In the genomic region with DNA sequence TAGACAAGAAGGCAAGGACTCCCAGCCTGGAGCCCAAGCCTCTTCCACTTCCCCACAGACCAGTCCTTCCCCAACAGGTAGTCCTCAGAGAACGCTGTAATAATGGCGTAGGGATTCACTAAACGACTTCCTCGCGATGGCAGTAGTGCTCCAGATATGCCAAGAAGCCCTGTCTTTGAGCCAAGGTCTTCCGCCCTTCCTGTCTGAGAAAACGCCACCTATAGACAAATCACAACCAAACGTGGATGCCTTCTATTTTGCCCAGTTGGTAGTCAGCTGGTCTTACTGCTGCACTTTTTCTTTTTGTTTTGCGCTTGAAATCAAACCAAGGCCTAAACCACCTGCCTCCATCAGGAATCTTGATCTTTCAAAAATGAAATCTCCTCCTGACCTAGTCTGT, we compare ENCODE assay signal across 9 cellular contexts.
DNase-seq lines count a peak whose midpoint lies in the region; ATAC-seq and TF ChIP-seq lines count a peak whose summit lies in the region.
"Had no signal": no experiment of that assay in that cellular context is flagged by ENCODE, and none has a peak within 500 bp of the region (broad histone marks: within the 10 kb centered on the region; RNA-seq: fewer than 3 reads in every experiment).

No MANE protein-coding gene starts in this region.

- H3K4me1 ChIP-seq in HAP-1: no peaks in the 10 kb centered on the region

- no peaks in the 10 kb centered on the region for H4K20me1 ChIP-seq in SU-DHL-6 (ENCODE audit: low read depth, low read length)

- H3K27ac ChIP-seq in SU-DHL-6 (ENCODE audit: low read depth, low read length): no peak overlapping the region
- H3K27ac ChIP-seq in layer of hippocampus (ENCODE audit: low read depth, low read length): peak overlapping the region; percentile 90
- H3K27ac ChIP-seq in RWPE1: no peak overlapping the region
- H3K27ac ChIP-seq: epithelial cell of prostate had no signal

- peak; percentile 48 for ATAC-seq in HG02970 (IDR thresholded peaks at IDR 0.05; ENCODE audit: low FRiP score, unreplicated experiment)

- CTCF ChIA-PET in RWPE1 (lab: Yijun Ruan, JAX): no interaction called here

- TF ChIP-seq CTCF in SU-DHL-6 (IDR thresholded peaks at IDR 0.05; ENCODE audit: insufficient read depth, low read length, poor library complexity, severe bottlenecking) (no peak), RWPE1 (conservative IDR thresholded peaks at IDR 0.05; ENCODE audit: low read depth) (no peak)

- H3K9me2 ChIP-seq in SU-DHL-6 (replicated peaks; ENCODE audit: insufficient read depth, low read length): no peaks in the 10 kb centered on the region

- H3K4me3 ChIP-seq in SU-DHL-6 (ENCODE audit: insufficient read depth, low read length, poor library complexity, severe bottlenecking) (no peak overlapping the region), HAP-1 (no peak overlapping the region)

- no peak overlapping the region for H3K9ac ChIP-seq in SU-DHL-6 (ENCODE audit: low read length)

- no peaks in the 10 kb centered on the region for H3F3A ChIP-seq in SU-DHL-6 (ENCODE audit: insufficient read depth)

- no peaks in the 10 kb centered on the region for H3K79me2 ChIP-seq in SU-DHL-6 (ENCODE audit: insufficient read depth, low read length)

- DNase-seq in GM04503 (ENCODE audit: low read depth): peak; percentile 44
- DNase-seq in HAP-1 (ENCODE audit: low spot score in 2 of 2): no peak
- no peak for DNase-seq in RWPE1 (ENCODE audit: low spot score)
- no peak for DNase-seq in stimulated activated CD4-positive, alpha-beta T cell treated with anti-CD3 and anti-CD28 coated beads, Interleukin-4, amount 100 ng/mL, for 24 hours
- DNase-seq in posterior vena cava (ENCODE audit: low spot score): no peak

- H3K27me3 ChIP-seq in SU-DHL-6 (ENCODE audit: low read length): no peaks in the 10 kb centered on the region
- no peaks in the 10 kb centered on the region for H3K27me3 ChIP-seq in layer of hippocampus (ENCODE audit: control insufficient read depth, insufficient read depth, low read length)
- no peaks in the 10 kb centered on the region for H3K27me3 ChIP-seq in HAP-1 (ENCODE audit: low read depth)

- H3K9me3 ChIP-seq in SU-DHL-6 (ENCODE audit: insufficient read depth, low read length) (no peaks in the 10 kb centered on the region), HAP-1 (no peaks in the 10 kb centered on the region)

- no peak overlapping the region for H3K4me2 ChIP-seq in SU-DHL-6 (ENCODE audit: low read depth, low read length, poor library complexity, severe bottlenecking)

- intact Hi-C loops in posterior vena cava (cut with DNase I): no loop called here

- in situ Hi-C loops in HAP-1 (cut with MboI; ENCODE audit: low sequenced_read_pairs): no loop called here

- H2AFZ ChIP-seq in SU-DHL-6 (ENCODE audit: low read depth, low read length, severe bottlenecking): peak overlapping the region; percentile 96

- POLR2A ChIA-PET in RWPE1 (lab: Yijun Ruan, JAX; ENCODE audit: low non-redundant PET): no interaction called here

- H3K36me3 ChIP-seq in SU-DHL-6 (ENCODE audit: low read length) (no peaks in the 10 kb centered on the region), HAP-1 (replicated peaks) (peaks cover 74% of the 10 kb centered on the region)
